In the genomic region with DNA sequence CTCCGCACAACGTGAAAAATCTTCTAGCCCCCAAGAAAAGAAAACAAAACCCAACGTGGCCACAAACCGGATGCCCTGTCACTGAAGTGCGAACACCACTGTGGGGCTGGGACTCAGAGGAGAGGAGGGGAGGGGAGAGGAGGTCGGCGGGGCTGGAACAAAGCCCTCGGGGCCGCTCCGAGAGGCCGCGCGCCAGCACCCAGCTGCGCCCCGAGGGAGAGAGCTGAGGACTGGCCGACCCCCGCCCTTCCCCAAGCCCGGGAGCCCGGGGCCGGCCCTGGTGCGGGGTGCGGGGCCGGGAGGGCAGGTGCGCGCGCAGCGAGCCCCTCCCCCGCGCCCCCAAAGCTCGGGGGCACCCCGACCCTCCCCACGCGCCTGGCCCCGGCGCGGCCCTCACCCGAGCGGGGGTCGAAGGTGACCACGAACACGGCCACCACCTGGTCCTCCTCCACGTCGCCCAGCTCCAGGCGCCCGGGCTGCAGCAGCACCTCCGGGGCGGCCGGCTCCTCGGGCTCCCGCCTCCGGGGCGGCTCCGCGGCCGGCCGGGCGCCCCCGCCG, we compare ENCODE assay signal across 8 cellular contexts. TPM values are rescaled to one million over a fixed set of nuclear protein-coding genes. Genes with fewer than 3 reads are reported as not detected.
A peak's percentile ranks its signal among the peaks of the same experiment; 100 is the strongest.
DNase-seq lines count a peak whose midpoint lies in the region; ATAC-seq, FAIRE-seq and TF ChIP-seq lines count a peak whose summit lies in the region.

No MANE protein-coding gene starts in this region.

- H3K36me3 Mint-ChIP-seq in activated naive CD8-positive, alpha-beta T cell = peaks cover 3% of the 10 kb centered on the region

- no peaks in the 10 kb centered on the region for H3K27me3 Mint-ChIP-seq in activated naive CD8-positive, alpha-beta T cell

- intact Hi-C loops in sciatic nerve (cut with DNase I) = no loop called here

- H3K27me3 ChIP-seq in right atrium auricular region = no peaks in the 10 kb centered on the region

- H3K36me3 ChIP-seq in right atrium auricular region = no peaks in the 10 kb centered on the region

- DNase-seq in CD1c-positive myeloid dendritic cell (ENCODE audit: extremely low spot score) (peak; percentile 49), GM19239 (ENCODE audit: insufficient read length, low spot score) (peak; percentile 80), SK-N-DZ (ENCODE audit: low spot score) (peak; percentile 44), right atrium auricular region (ENCODE audit: low spot score) (no peak), sciatic nerve (ENCODE audit: low spot score) (peak; percentile 67), COLO829 (ENCODE audit: low spot score) (no peak)

- ATAC-seq in HG03378 (IDR thresholded peaks at IDR 0.05; ENCODE audit: unreplicated experiment) = peak; percentile 50
- ATAC-seq in sciatic nerve = peak; percentile 60

- H3K4me3 ChIP-seq in right atrium auricular region = peak overlapping the region; percentile 75 to 86

- H3K4me1 Mint-ChIP-seq in activated naive CD8-positive, alpha-beta T cell (ENCODE audit: low read depth) = peaks cover 48% of the 10 kb centered on the region

- H3K4me1 ChIP-seq in right atrium auricular region = peaks cover 0 to 24% of the 10 kb centered on the region in 2 donors

- no peak for TF ChIP-seq CTCF in right atrium auricular region (IDR thresholded peaks at IDR 0.05)

- H3K4me3 Mint-ChIP-seq in activated naive CD8-positive, alpha-beta T cell = peak overlapping the region; percentile 92

- H3K9me3 ChIP-seq in right atrium auricular region = no peaks in the 10 kb centered on the region

- H3K9me3 Mint-ChIP-seq in activated naive CD8-positive, alpha-beta T cell (ENCODE audit: low read depth) = no peaks in the 10 kb centered on the region

- H3K27ac Mint-ChIP-seq in activated naive CD8-positive, alpha-beta T cell = peak overlapping the region; percentile 51

- H3K27ac ChIP-seq in right atrium auricular region = peak overlapping the region; percentile 85 to 87

- peak; percentile 96 for FAIRE-seq in GM19239 (lab: Jason Lieb, UNC)

RNA-seq across cellular contexts. Expression of a gene that starts 0.4 kb away (rescaled TPM):
- 17.2 and 19.5 TPM in 2 replicates for polyA plus RNA-seq in SK-N-DZ (2014; cell fraction: cytosol; rRNA removed)
- polyA plus RNA-seq in SK-N-DZ (2014; cell fraction: nucleus; rRNA removed) = 27.4 and 32.9 TPM in 2 replicates
- total RNA-seq in right atrium auricular region = 10 to 100 TPM in 1 of 2 donors, 1 to 10 TPM in 1; 6.5 to 10.6 TPM
- total RNA-seq in sciatic nerve = 26.6 TPM

RNA-seq across cellular contexts. Expression of a gene that starts 6.6 kb away (rescaled TPM):
- polyA plus RNA-seq in SK-N-DZ (2014; cell fraction: cytosol; rRNA removed) = not detected in 2 replicates
- 0.06 TPM in 1 of 2 replicates, not detected in the other for polyA plus RNA-seq in SK-N-DZ (2014; cell fraction: nucleus; rRNA removed)
- total RNA-seq in right atrium auricular region (not detected), sciatic nerve (not detected)

RNA-seq across cellular contexts. Expression of a gene that starts 36.6 kb away (rescaled TPM):
- polyA plus RNA-seq in SK-N-DZ (2014; cell fraction: cytosol; rRNA removed) = 337 and 389 TPM in 2 replicates
- polyA plus RNA-seq in SK-N-DZ (2014; cell fraction: nucleus; rRNA removed) = 269 and 271 TPM in 2 replicates
- total RNA-seq in right atrium auricular region (100 to 1,000 TPM; 102 to 119 TPM), sciatic nerve (71.8 TPM)

Comparison
In these comparisons a context has a peak if more than half of its experiments do, and no peak if none do; other contexts are left out.
1. DNase-seq: peak in CD1c-positive myeloid dendritic cell (single experiment), GM19239 (single experiment), SK-N-DZ (single experiment) and sciatic nerve (single experiment); none in right atrium auricular region (single experiment) and COLO829 (single experiment).